In the genomic region with DNA sequence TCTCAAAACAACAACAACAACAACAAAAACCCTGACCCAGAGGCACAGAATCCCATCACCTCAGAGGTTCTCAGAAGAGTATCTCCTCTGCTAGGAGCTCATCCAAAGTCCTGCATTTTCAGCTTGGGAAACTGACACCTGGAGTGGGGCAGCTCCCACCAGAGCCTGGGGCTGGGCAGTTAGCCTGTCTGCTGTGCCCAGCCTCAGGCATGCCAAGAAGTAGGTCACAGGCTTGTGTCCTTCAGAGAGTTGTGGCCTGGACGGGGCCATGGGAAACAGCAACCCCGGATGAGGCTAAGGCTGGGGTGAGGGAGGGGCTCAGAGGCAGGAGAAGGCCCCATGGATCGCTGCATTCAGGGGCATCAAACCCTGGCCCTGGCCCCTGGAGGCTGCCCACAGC, we compare ENCODE assay signal across 1 cellular context.
TF ChIP-seq lines count a peak whose summit lies in the region.

No MANE protein-coding gene starts in this region.

TF ChIP-seq in IMR-90, 13 proteins besides CTCF, POLR2A, EP300 and RAD21:
- TF ChIP-seq FOS (IDR thresholded peaks at IDR 0.05; ENCODE audit: low read depth, low read length) (no peak), BHLHE40 (IDR thresholded peaks at IDR 0.05; ENCODE audit: low read depth, low read length) (no peak), MAFK (IDR thresholded peaks at IDR 0.05; ENCODE audit: low read depth, low read length) (no peak), CHD1 (IDR thresholded peaks at IDR 0.05; ENCODE audit: low read depth, low read length) (no peak), CEBPB (IDR thresholded peaks at IDR 0.05; ENCODE audit: low read depth, low read length) (no peak), RFX5 (IDR thresholded peaks at IDR 0.05; ENCODE audit: low read depth, low read length) (no peak), MXI1 (IDR thresholded peaks at IDR 0.05; ENCODE audit: borderline replicate concordance, low read depth, low read length) (no peak), RCOR1 (IDR thresholded peaks at IDR 0.05; ENCODE audit: insufficient replicate concordance, low read length) (no peak), NFE2L2 (IDR thresholded peaks at IDR 0.05; ENCODE audit: low read depth, low read length) (no peak), MAZ (IDR thresholded peaks at IDR 0.05; ENCODE audit: borderline replicate concordance, low read depth, low read length) (no peak), SMC3 (IDR thresholded peaks at IDR 0.05; ENCODE audit: low read depth, low read length) (no peak)
- TF ChIP-seq, protein P1, sequence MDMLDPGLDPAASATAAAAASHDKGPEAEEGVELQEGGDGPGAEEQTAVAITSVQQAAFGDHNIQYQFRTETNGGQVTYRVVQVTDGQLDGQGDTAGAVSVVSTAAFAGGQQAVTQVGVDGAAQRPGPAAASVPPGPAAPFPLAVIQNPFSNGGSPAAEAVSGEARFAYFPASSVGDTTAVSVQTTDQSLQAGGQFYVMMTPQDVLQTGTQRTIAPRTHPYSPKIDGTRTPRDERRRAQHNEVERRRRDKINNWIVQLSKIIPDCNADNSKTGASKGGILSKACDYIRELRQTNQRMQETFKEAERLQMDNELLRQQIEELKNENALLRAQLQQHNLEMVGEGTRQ (IDR thresholded peaks at IDR 0.05; ENCODE audit: low read depth, low read length), result no peak
- TF ChIP-seq, protein P2, sequence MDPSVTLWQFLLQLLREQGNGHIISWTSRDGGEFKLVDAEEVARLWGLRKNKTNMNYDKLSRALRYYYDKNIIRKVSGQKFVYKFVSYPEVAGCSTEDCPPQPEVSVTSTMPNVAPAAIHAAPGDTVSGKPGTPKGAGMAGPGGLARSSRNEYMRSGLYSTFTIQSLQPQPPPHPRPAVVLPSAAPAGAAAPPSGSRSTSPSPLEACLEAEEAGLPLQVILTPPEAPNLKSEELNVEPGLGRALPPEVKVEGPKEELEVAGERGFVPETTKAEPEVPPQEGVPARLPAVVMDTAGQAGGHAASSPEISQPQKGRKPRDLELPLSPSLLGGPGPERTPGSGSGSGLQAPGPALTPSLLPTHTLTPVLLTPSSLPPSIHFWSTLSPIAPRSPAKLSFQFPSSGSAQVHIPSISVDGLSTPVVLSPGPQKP (IDR thresholded peaks at IDR 0.05; ENCODE audit: borderline replicate concordance, low read depth, low read length), result no peak
TF ChIP-seq in IMR-90: peak in this region for 0.
